In the genomic region with DNA sequence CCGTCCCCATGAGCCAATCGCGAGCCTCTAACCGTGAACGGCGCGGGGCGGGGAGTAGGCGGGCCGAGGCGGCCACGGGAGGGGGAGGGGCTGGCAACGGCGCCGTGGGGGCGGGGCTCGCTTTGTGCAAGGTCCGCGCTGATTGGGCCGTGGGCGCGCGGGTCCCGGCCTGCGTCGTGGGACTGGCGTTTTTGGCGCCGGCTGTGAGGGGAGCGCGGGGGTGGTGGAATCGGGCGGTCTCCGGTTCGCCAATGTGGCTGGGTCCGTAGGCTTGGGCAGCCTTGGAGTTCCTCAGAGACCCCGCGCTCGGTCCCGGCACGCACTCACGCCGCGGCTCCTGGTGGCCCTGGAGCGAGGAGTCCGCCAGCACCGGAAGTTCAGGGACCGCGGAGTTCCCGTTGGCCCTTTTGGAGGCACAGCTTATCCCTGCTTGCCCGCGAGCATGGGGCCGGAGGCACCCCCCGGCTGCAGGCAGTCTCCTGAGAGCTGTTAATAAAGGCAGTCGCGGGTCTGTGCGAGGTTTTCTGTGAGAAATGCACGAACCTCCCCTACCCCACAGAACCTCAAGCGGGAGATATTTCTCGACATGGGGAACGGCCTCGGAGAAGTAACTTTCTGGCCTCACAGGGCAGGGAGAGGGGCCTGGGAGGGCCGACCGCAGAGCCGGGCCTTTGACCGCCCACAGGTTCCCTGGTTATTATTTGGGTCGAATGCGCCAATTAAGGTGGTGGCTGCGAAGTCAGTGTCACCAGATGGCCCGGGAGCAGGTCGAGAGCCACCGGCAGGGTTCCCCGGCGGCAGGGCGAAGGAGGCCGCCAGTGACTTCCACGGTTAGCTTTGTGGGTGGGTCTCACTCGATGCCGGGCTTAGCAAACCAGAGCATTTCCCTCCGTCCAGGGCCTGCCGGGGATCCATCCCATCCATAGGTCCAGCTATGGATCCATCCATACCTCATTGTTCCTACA, we compare ENCODE assay signal across 8 cellular contexts. TPM values are rescaled to one million over a fixed set of nuclear protein-coding genes. Genes with fewer than 3 reads are reported as not detected.
DNase-seq lines count a peak whose midpoint lies in the region; ATAC-seq and TF ChIP-seq lines count a peak whose summit lies in the region.

No MANE protein-coding gene starts in this region.

- no peaks in the 10 kb centered on the region for H3K27me3 ChIP-seq in ascending aorta
- H3K27me3 ChIP-seq in sigmoid colon, result no peaks in the 10 kb centered on the region

- peak; percentile 6 to 7 for TF ChIP-seq POLR2A in sigmoid colon (IDR thresholded peaks at IDR 0.05)

- ATAC-seq in GM21619 (IDR thresholded peaks at IDR 0.05; ENCODE audit: unreplicated experiment) (peak; percentile 28), GM18868 (IDR thresholded peaks at IDR 0.05; ENCODE audit: unreplicated experiment) (no peak)

- H3K9me3 ChIP-seq in ascending aorta, result no peaks in the 10 kb centered on the region
- H3K9me3 ChIP-seq in sigmoid colon, result no peaks in the 10 kb centered on the region

- peak overlapping the region; percentile 97 to 98 for H3K27ac ChIP-seq in ascending aorta
- H3K27ac ChIP-seq in sigmoid colon, result peak overlapping the region; percentile 94 to 99 (median 98)

- TF ChIP-seq EP300 in sigmoid colon (IDR thresholded peaks at IDR 0.05), result no peak

- WGBS in sigmoid colon, 2 donors, result 1% methylated on average over 81 of the region's 81 CpGs

- TF ChIP-seq CTCF in ascending aorta (IDR thresholded peaks at IDR 0.05), result peak in 1 of 3 experiments; percentile 19
- no peak for TF ChIP-seq CTCF in sigmoid colon (IDR thresholded peaks at IDR 0.05)

- peaks cover 30% of the 10 kb centered on the region in 2 donors for H3K36me3 ChIP-seq in ascending aorta
- peaks cover 22 to 32% (median 31%) of the 10 kb centered on the region in 4 donors for H3K36me3 ChIP-seq in sigmoid colon

- H3K4me3 ChIP-seq in ascending aorta, result peak overlapping the region; percentile 78 to 79
- peak overlapping the region; percentile 83 to 93 (median 90) for H3K4me3 ChIP-seq in sigmoid colon

- DNase-seq in D341Med (ENCODE audit: low spot score) (peak; percentile 57), MV-4-11 (lab: John Stamatoyannopoulos, UW) (peak; percentile 94), T-helper 2 cell (peak; percentile 54 to 98 (median 97)), ascending aorta (ENCODE audit: low spot score in 2 of 2) (peak; percentile 93 to 99), hypothalamus (lab: John Stamatoyannopoulos, UW) (peak in 49 of 51 donors; percentile 86 to 99 (median 96)), sigmoid colon (no peak)

- intact Hi-C loops in ascending aorta (cut with DNase I) (loop anchor here (1.0 to 5.0 kb wide), 6 partner anchors 18 to 1544 kb away; no protein-coding TSS in a partner anchor), sigmoid colon (cut with DNase I) (loop anchor here (1.0 to 10.0 kb wide), 4 partner anchors 49 to 322 kb away; a partner anchor contains a TSS)

- H3K4me1 ChIP-seq in ascending aorta (peaks cover 6 to 16% of the 10 kb centered on the region in 2 donors), sigmoid colon (peaks cover 0 to 42% (median 31%) of the 10 kb centered on the region in 4 donors)

RNA-seq across cellular contexts. Expression of a gene that starts 0.6 kb away (rescaled TPM):
- total RNA-seq in ascending aorta (136 TPM), sigmoid colon (100 to 1,000 TPM; 100 to 227 (median 126) TPM)
- polyA plus RNA-seq in sigmoid colon, result 100 to 1,000 TPM in 2 of 3 donors, 10 to 100 TPM in 1; 82.1 to 273 (median 112) TPM
